In the genomic region with DNA sequence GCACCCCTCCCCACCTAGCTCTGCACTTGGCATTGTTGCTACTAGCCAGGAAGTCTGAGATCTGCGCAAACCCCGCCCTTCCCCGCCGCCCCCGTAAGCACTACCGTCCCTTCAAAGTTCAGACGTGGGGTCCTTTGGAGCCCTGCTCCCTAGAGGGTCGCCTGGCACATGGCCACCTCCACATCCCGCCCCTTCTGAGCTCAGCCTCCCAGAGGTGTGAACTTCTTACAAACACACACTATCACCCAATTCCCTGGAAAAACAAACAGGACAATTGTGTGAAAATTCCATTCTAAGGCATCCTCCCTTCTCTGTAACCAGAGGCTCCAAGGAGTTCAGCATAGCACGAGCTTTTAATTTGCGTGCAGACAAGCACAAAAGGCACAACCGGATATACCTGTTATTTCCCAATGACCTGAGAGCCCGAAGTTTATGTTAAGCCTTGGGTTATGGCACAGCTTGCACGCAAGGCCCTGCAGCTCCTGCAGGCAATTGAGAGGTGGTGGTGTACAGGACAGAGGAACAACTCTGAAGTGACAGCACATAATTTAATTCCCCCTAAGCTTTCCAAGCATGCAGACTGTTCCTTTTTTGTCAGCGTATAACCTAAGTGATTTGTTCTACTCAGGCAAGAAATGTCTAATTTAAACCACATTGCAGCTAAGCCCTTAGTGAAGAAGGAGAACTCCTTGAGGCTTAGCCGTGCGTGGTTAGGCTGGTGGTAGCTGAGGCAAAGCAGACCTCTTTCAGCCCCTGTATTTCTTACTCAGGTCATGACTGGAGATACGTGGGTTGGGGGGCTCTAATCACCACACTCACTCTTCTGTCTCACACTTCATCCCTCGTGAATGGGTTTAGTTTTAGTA, we compare ENCODE assay signal across 9 cellular contexts. TPM values are rescaled to one million over a fixed set of nuclear protein-coding genes. Genes with fewer than 3 reads are reported as not detected.
A peak's percentile ranks its signal among the peaks of the same experiment; 100 is the strongest.
DNase-seq lines count a peak whose midpoint lies in the region; ATAC-seq and TF ChIP-seq lines count a peak whose summit lies in the region.
"Had no signal": no experiment of that assay in that cellular context is flagged by ENCODE, and none has a peak within 500 bp of the region (broad histone marks: within the 10 kb centered on the region; RNA-seq: fewer than 3 reads in every experiment).

No MANE protein-coding gene starts in this region.

- CTCF ChIA-PET in PC-3 (lab: Charles Lee) = interaction anchor here (0.7 kb wide), 1 partner anchor 20 kb away, joined by 6 read pairs; no protein-coding TSS in a partner anchor

- ATAC-seq in natural killer cell treated with Interleukin-12 subunit alpha and Interleukin-12 subunit beta and Interleukin-15 and Interleukin-18, amount 100 ng/mL, for 72 hours = peak; percentile 73 to 79
- ATAC-seq in natural killer cell (no peak), PC-3 (peak; percentile 70), Right ventricle myocardium superior (ENCODE audit: poor library complexity) (no peak), GM21717 (IDR thresholded peaks at IDR 0.05; ENCODE audit: unreplicated experiment) (no peak), HG03280 (IDR thresholded peaks at IDR 0.05; ENCODE audit: unreplicated experiment) (no peak)

- no peaks in the 10 kb centered on the region for H3K9me3 Mint-ChIP-seq in natural killer cell treated with Interleukin-12 subunit alpha and Interleukin-12 subunit beta and Interleukin-15 and Interleukin-18, amount 100 ng/mL, for 72 hours
- H3K9me3 Mint-ChIP-seq in natural killer cell = no peaks in the 10 kb centered on the region

- TF ChIP-seq CTCF in natural killer cell (IDR thresholded peaks at IDR 0.05) (no peak), PC-3 (conservative IDR thresholded peaks at IDR 0.05; ENCODE audit: low read depth, low read length) (no peak), tibial artery (IDR thresholded peaks at IDR 0.05) (no peak)

- no peak for DNase-seq in natural killer cell treated with Interleukin-12 subunit alpha and Interleukin-12 subunit beta and Interleukin-15 and Interleukin-18, amount 100 ng/mL, for 72 hours (ENCODE audit: low spot score)
- no peak for DNase-seq in natural killer cell
- DNase-seq in PC-3 = peak; percentile 94
- peak; percentile 75 for DNase-seq in Right ventricle myocardium superior
- peak; percentile 68 for DNase-seq in ureter (ENCODE audit: low spot score)
- no peak for DNase-seq in tibial artery

- no peaks in the 10 kb centered on the region for H3K9me2 ChIP-seq in PC-3 (replicated peaks; ENCODE audit: low read length)

- POLR2A ChIA-PET in PC-3 (lab: Charles Lee; ENCODE audit: unreplicated experiment) = no interaction called here

- H3K36me3 ChIP-seq in PC-3 (ENCODE audit: low read depth, low read length) = no peaks in the 10 kb centered on the region
- H3K36me3 ChIP-seq in tibial artery = no peaks in the 10 kb centered on the region
- H3K36me3 ChIP-seq: neutrophil had no signal

- H3K4me2 ChIP-seq in PC-3 (ENCODE audit: low read length) = peak overlapping the region; percentile 37

- H3K27me3 Mint-ChIP-seq in natural killer cell treated with Interleukin-12 subunit alpha and Interleukin-12 subunit beta and Interleukin-15 and Interleukin-18, amount 100 ng/mL, for 72 hours = peaks cover 36 to 54% of the 10 kb centered on the region in 2 donors
- peaks cover 36 to 46% of the 10 kb centered on the region in 2 donors for H3K27me3 Mint-ChIP-seq in natural killer cell (ENCODE audit: low read depth in 2 of 2)

- H2AFZ ChIP-seq in PC-3 (ENCODE audit: low read length) = no peak overlapping the region

- H3K9me3 ChIP-seq in PC-3 (ENCODE audit: low read length) (no peaks in the 10 kb centered on the region), tibial artery (no peaks in the 10 kb centered on the region)
- H3K9me3 ChIP-seq: neutrophil had no signal

- peaks cover 14 to 18% of the 10 kb centered on the region in 2 donors for H3K4me1 Mint-ChIP-seq in natural killer cell treated with Interleukin-12 subunit alpha and Interleukin-12 subunit beta and Interleukin-15 and Interleukin-18, amount 100 ng/mL, for 72 hours (ENCODE audit: low read depth in 2 of 2)
- H3K4me1 Mint-ChIP-seq in natural killer cell = peaks cover 0 to 8% of the 10 kb centered on the region in 2 donors

- peak overlapping the region in 1 of 2 donors; percentile 62 for H3K27ac Mint-ChIP-seq in natural killer cell treated with Interleukin-12 subunit alpha and Interleukin-12 subunit beta and Interleukin-15 and Interleukin-18, amount 100 ng/mL, for 72 hours
- no peak overlapping the region for H3K27ac Mint-ChIP-seq in natural killer cell

- H3K27ac ChIP-seq in PC-3 (ENCODE audit: low read length) (peak overlapping the region; percentile 93), tibial artery (no peak overlapping the region)
- H3K27ac ChIP-seq: neutrophil had no signal

- peak overlapping the region; percentile 58 for H3K4me3 Mint-ChIP-seq in natural killer cell treated with Interleukin-12 subunit alpha and Interleukin-12 subunit beta and Interleukin-15 and Interleukin-18, amount 100 ng/mL, for 72 hours
- no peak overlapping the region for H3K4me3 Mint-ChIP-seq in natural killer cell

- intact Hi-C loops in natural killer cell (cut with micrococcal nuclease) = no loop called here
- intact Hi-C loops in PC-3 (cut with micrococcal nuclease) = no loop called here
- intact Hi-C loops in Right ventricle myocardium superior (cut with DNase I) = no loop called here
- intact Hi-C loops in tibial artery (cut with DNase I; ENCODE audit: low total_unique reads) = no loop called here

- no peaks in the 10 kb centered on the region for H3K79me2 ChIP-seq in PC-3 (ENCODE audit: low read length)

- peaks cover 5% of the 10 kb centered on the region for H3K36me3 Mint-ChIP-seq in natural killer cell treated with Interleukin-12 subunit alpha and Interleukin-12 subunit beta and Interleukin-15 and Interleukin-18, amount 100 ng/mL, for 72 hours
- H3K36me3 Mint-ChIP-seq in natural killer cell = no peaks in the 10 kb centered on the region

- H3K4me3 ChIP-seq in PC-3 (ENCODE audit: low read length) (no peak overlapping the region), tibial artery (no peak overlapping the region)

- TSS peak; percentile 79 for BruUV-seq in PC-3 (replicated peaks; lab: Mats Ljungman, UMichigan)

- H3K4me1 ChIP-seq in PC-3 (ENCODE audit: insufficient read depth, low read length) (peaks cover 33% of the 10 kb centered on the region), tibial artery (peaks cover 0 to 10% (median 2%) of the 10 kb centered on the region in 4 donors)

- H3K9ac ChIP-seq in PC-3 (ENCODE audit: low read length) = peak overlapping the region; percentile 75

- no peaks in the 10 kb centered on the region for H4K20me1 ChIP-seq in PC-3 (ENCODE audit: low read length)

- H3K27me3 ChIP-seq in PC-3 (ENCODE audit: low read length) (no peaks in the 10 kb centered on the region), tibial artery (peaks cover 0 to 15% of the 10 kb centered on the region in 2 donors)

- no peaks in the 10 kb centered on the region for H3F3A ChIP-seq in PC-3 (ENCODE audit: low read length, unreplicated experiment)

RNA-seq across cellular contexts. Expression of gene CYP1B1, which starts 20.3 kb away (rescaled TPM):
- 10 to 100 TPM; 90.3 to 95.7 TPM for total RNA-seq in natural killer cell treated with Interleukin-12 subunit alpha and Interleukin-12 subunit beta and Interleukin-15 and Interleukin-18, amount 100 ng/mL, for 72 hours
- total RNA-seq in natural killer cell (1 to 10 TPM in 2 of 3 donors, not detected in 1; 1.4 to 5.0 TPM), PC-3 (2014; rRNA removed) (37.2 and 50.0 TPM in 2 replicates), Right ventricle myocardium superior (17.1 TPM), ureter (12.3 TPM)

Comparison
In these comparisons a context has a peak if more than half of its experiments do, and no peak if none do; other contexts are left out.
1. ATAC-seq: peak in natural killer cell treated with Interleukin-12 subunit alpha and Interleukin-12 subunit beta and Interleukin-15 and Interleukin-18, amount 100 ng/mL, for 72 hours (2 of 2) and PC-3 (single experiment); none in natural killer cell (0 of 3), Right ventricle myocardium superior (single experiment), GM21717 (single experiment) and HG03280 (single experiment).
2. DNase-seq: peak in PC-3 (single experiment), Right ventricle myocardium superior (single experiment) and ureter (single experiment); none in natural killer cell treated with Interleukin-12 subunit alpha and Interleukin-12 subunit beta and Interleukin-15 and Interleukin-18, amount 100 ng/mL, for 72 hours (single experiment), natural killer cell (single experiment) and tibial artery (0 of 2).